25 cellular contexts compared by ENCODE assay signal in the genomic region with DNA sequence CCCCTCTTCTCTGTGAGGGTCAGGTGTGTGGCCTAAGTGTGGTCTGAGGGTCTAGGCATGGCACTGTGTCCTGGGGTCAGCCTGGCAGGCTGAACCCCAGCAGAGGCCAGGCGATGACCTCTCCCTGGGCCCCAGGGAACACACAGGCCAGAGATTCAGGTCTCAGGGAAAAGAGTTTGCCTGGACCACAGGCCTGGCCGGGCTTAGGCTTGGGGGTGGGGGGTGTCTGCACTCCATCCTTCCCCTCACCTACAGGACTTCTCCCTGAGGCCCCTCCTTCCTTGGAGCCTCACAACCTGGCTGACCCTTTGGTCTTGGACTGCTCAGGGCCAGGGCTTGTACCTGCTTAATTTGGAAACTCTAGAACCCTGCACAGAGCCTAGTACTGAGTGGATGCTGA. TPM values are rescaled to one million over a fixed set of nuclear protein-coding genes. Genes with fewer than 3 reads are reported as not detected.
"Had no signal": no experiment of that assay in that cellular context is flagged by ENCODE, and none has a peak within 500 bp of the region (broad histone marks: within the 10 kb centered on the region; RNA-seq: fewer than 3 reads in every experiment).

No MANE protein-coding gene starts in this region.

- H3K27me3 ChIP-seq: suprapubic skin, testis, thyroid gland, tibial nerve, transverse colon, upper lobe of left lung, upper lobe of right lung, uterus, vagina had no signal

- H3K27ac ChIP-seq: stomach, suprapubic skin, testis, thoracic aorta, thyroid gland, tibial artery, tibial nerve, transverse colon, upper lobe of left lung, upper lobe of right lung, uterus had no signal

- H3K36me3 ChIP-seq: stomach, suprapubic skin, thoracic aorta, thyroid gland, tibial artery, tibial nerve, transverse colon, upper lobe of left lung, upper lobe of right lung, uterus, vagina had no signal

- H3K4me3 ChIP-seq: stomach, suprapubic skin, testis, thoracic aorta, thyroid gland, tibial artery, tibial nerve, transverse colon, upper lobe of left lung, upper lobe of right lung, uterus, vagina had no signal

- H3K9me3 ChIP-seq: stomach, suprapubic skin, testis, thoracic aorta, thyroid gland, tibial artery, tibial nerve, transverse colon, upper lobe of left lung, upper lobe of right lung, uterus, vagina had no signal

- H3K4me1 ChIP-seq: stomach, suprapubic skin, thyroid gland, tibial artery, upper lobe of left lung, upper lobe of right lung, uterus had no signal

- DNase-seq: stimulated activated CD4-positive, alpha-beta T cell treated with anti-CD3 and anti-CD28 coated beads, Interleukin-2, amount 100 ng/mL, for 48 hours; stimulated activated CD4-positive, alpha-beta T cell treated with anti-CD3 and anti-CD28 coated beads, Interleukin-4, amount 100 ng/mL, for 1 hour; stimulated activated CD4-positive, alpha-beta T cell treated with anti-CD3 and anti-CD28 coated beads, Interleukin-4, amount 100 ng/mL, for 24 hours; stimulated activated CD4-positive, alpha-beta T cell treated with anti-CD3 and anti-CD28 coated beads, Interleukin-4, amount 100 ng/mL, for 4 hours; stimulated activated CD8-positive, alpha-beta memory T cell treated with anti-CD3 and anti-CD28 coated beads, Interleukin-4, amount 100 ng/mL, for 48 hours; stimulated activated naive B cell treated with anti-CD40 and anti-IgM and Interleukin-4, amounts not matched to agents 10 μg/mL and 1 μg/mL and 100 μg/mL, for 72 hours; stimulated activated naive CD4-positive, alpha-beta T cell; stimulated activated naive CD4-positive, alpha-beta T cell treated with Interleukin-2 at 50 U/mL for 16 hours; stimulated activated naive CD8-positive, alpha-beta T cell treated with anti-CD3 and anti-CD28 coated beads, Interleukin-15, amount 100 ng/mL, for 72 hours; stimulated activated naive CD8-positive, alpha-beta T cell treated with anti-CD3 and anti-CD28 coated beads, Interleukin-15, Interleukin-2, amounts not matched to agents 100 U/mL and 50 U/mL, for 24 hours; stomach; testis; thyroid gland; tibial artery; transverse colon; trophoblast cell; upper lobe of left lung; upper lobe of right lung; uterus had no signal

- ATAC-seq: stimulated activated effector memory CD8-positive, alpha-beta T cell treated with anti-CD3 and anti-CD28 coated beads, Interleukin-12 subunit alpha, Interleukin-12 subunit beta, amount 100 ng/mL, for 72 hours; stimulated activated memory B cell treated with anti-CD40 and anti-IgM and Interleukin-4, amounts not matched to agents 10 μg/mL and 1 μg/mL and 100 μg/mL, for 72 hours; stimulated activated naive B cell treated with anti-CD40 and anti-IgM and Interleukin-4, amounts not matched to agents 10 μg/mL and 1 μg/mL and 100 μg/mL, for 72 hours; stimulated activated naive CD8-positive, alpha-beta T cell treated with anti-CD3 and anti-CD28 coated beads, Interleukin-15, amount 100 ng/mL, for 72 hours; stimulated activated naive CD8-positive, alpha-beta T cell treated with anti-CD3 and anti-CD28 coated beads, Interleukin-15, Interleukin-2, amounts not matched to agents 100 U/mL and 50 U/mL, for 24 hours; upper lobe of right lung had no signal

RNA-seq across cellular contexts. Expression of a gene that starts 21.8 kb away (rescaled TPM):
- total RNA-seq: thoracic aorta, vagina had no signal
